Comparison of ENCODE assay signal across 1 cellular context in genomic region chr3:10248184-10248983, GRCh38.
TF ChIP-seq lines count a peak whose summit lies in the region.

TSS of gene TATDN2 (plus strand) at chr3:10248459. CDS start at chr3:10249201, 742 bp downstream.

TF ChIP-seq in K562, 482 proteins besides CTCF, POLR2A, EP300 and RAD21 (continued from another document and continues in another):
- TF ChIP-seq FOXO4 (CRISPR knock-in tag; IDR thresholded peaks at IDR 0.05) (no peak), NFIX (CRISPR knock-in tag; IDR thresholded peaks at IDR 0.05; ENCODE audit: low read depth) (no peak), ZNF217 (CRISPR knock-in tag; IDR thresholded peaks at IDR 0.05) (no peak), SREBF2 (CRISPR knock-in tag; IDR thresholded peaks at IDR 0.05) (no peak), STAT6 (CRISPR knock-in tag; IDR thresholded peaks at IDR 0.05) (no peak; the same call in 1 of the 2 replicates), FOS (IDR thresholded peaks at IDR 0.05; ENCODE audit: extremely low read depth, insufficient read length) (peak; percentile 51), MGA (IDR thresholded peaks at IDR 0.05) (peak; percentile 99), PKNOX1 (IDR thresholded peaks at IDR 0.05) (peak; percentile 87), TSC22D4 (tag; IDR thresholded peaks at IDR 0.05) (no peak), ZNF3 (CRISPR knock-in tag; IDR thresholded peaks at IDR 0.05) (no peak), THAP7 (CRISPR knock-in tag; IDR thresholded peaks at IDR 0.05) (peak; percentile 35; the same call in 1 of the 2 replicates), ZNF589 (CRISPR knock-in tag; IDR thresholded peaks at IDR 0.05; ENCODE audit: low read depth) (no peak), KAT8 (IDR thresholded peaks at IDR 0.05; ENCODE audit: low read depth) (no peak), MYC (IDR thresholded peaks at IDR 0.05; ENCODE audit: low read depth, low read length) (peak; percentile 69), MYC (CRISPR knock-in tag; IDR thresholded peaks at IDR 0.05; ENCODE audit: borderline replicate concordance, low read depth) (no peak), ZBTB40 (IDR thresholded peaks at IDR 0.05) (no peak), ZBTB40 (CRISPR knock-in tag; IDR thresholded peaks at IDR 0.05) (no peak), PCBP1 (IDR thresholded peaks at IDR 0.05; ENCODE audit: low read depth, low read length, poor library complexity, severe bottlenecking) (peak; percentile 75), SNIP1 (IDR thresholded peaks at IDR 0.05; ENCODE audit: low read depth) (no peak), TCFL5 (CRISPR knock-in tag; conservative IDR thresholded peaks at IDR 0.05) (no peak), ESRRA (IDR thresholded peaks at IDR 0.05; ENCODE audit: borderline replicate concordance, low read depth) (peak; percentile 60; the same call in 1 of the 2 replicates), SMAD4 (CRISPR knock-in tag; conservative IDR thresholded peaks at IDR 0.05) (peak; percentile 83), TRIM28 (IDR thresholded peaks at IDR 0.05) (0 out of 2 replicates have a peak, but pooled peaks have one; percentile 64), CREM (IDR thresholded peaks at IDR 0.05; ENCODE audit: low read depth) (peak; percentile 82), CBFA2T3 (IDR thresholded peaks at IDR 0.05) (peak; percentile 60), EHMT2 (IDR thresholded peaks at IDR 0.05) (no peak), CCNT2 (IDR thresholded peaks at IDR 0.05; ENCODE audit: borderline replicate concordance, extremely low read depth, insufficient read length, low read depth, low read length) (peak; percentile 69)
